10 cellular contexts compared by ENCODE assay signal in the genomic region with DNA sequence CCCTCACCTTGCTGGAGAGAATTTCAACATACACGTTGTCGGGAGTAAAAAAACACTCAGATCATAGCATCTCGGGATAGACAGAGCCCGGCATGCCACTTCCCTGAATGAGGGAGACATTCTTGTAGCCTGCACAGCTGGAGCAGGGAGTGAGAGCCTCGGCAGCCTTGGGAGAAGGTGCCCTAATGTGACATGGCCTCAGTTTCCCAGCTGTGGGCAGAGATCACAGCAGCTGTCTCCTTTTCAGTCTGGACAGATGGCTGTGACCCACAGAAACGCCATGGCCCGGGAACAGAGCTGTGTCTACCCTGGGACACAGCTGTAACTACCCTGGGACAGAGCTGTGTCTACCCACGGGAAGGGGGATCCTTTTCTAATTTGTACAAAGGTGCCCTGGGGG. TPM values are rescaled to one million over a fixed set of nuclear protein-coding genes. Genes with fewer than 3 reads are reported as not detected.
A peak's percentile ranks its signal among the peaks of the same experiment; 100 is the strongest.
DNase-seq lines count a peak whose midpoint lies in the region; ATAC-seq lines count a peak whose summit lies in the region.
"Had no signal": no experiment of that assay in that cellular context is flagged by ENCODE, and none has a peak within 500 bp of the region (broad histone marks: within the 10 kb centered on the region; RNA-seq: fewer than 3 reads in every experiment).

No MANE protein-coding gene starts in this region.

- no peak for DNase-seq in naive B cell
- no peak for DNase-seq in NCI-H2227 treated with DMSO at 0.1 percent for 48 hours (lab: John Stamatoyannopoulos, UW)
- DNase-seq in T-helper 2 cell treated with Interferon-gamma antibody and Interleukin-4, amounts not matched to agents 5 μg/mL and 100 μg/mL, for 36 hours (ENCODE audit: low spot score): no peak
- DNase-seq in KBM-7: no peak
- DNase-seq: AML-193 had no signal

- peak overlapping the region; percentile 93 for H3K27ac Mint-ChIP-seq in activated T-helper 17 cell treated with anti-CD3 and anti-CD28 coated beads, Interleukin-2, amount 50 U/mL, for 72 hours
- peak overlapping the region in 4 of 6 donors; percentile 49 to 98 (median 78) for H3K27ac Mint-ChIP-seq in naive B cell
- H3K27ac Mint-ChIP-seq in T-helper 2 cell treated with Interferon-gamma antibody and Interleukin-4, amounts not matched to agents 5 μg/mL and 100 μg/mL, for 36 hours: no peak overlapping the region

- ATAC-seq in GM21723 (IDR thresholded peaks at IDR 0.05; ENCODE audit: unreplicated experiment) (peak; percentile 9), naive B cell (ENCODE audit: low read depth in 2 of 2) (no peak), esophagus mucosa (no peak)
- no peak for ATAC-seq in activated T-helper 17 cell treated with anti-CD3 and anti-CD28 coated beads, Interleukin-2, amount 50 U/mL, for 72 hours (replicated peaks)

- H3K79me2 ChIP-seq in ACC112 (ENCODE audit: control insufficient read depth, insufficient read depth, low read length, unreplicated experiment): no peaks in the 10 kb centered on the region

- H3K27me3 Mint-ChIP-seq in activated T-helper 17 cell treated with anti-CD3 and anti-CD28 coated beads, Interleukin-2, amount 50 U/mL, for 72 hours: no peaks in the 10 kb centered on the region
- peaks cover 5 to 37% (median 26%) of the 10 kb centered on the region in 3 donors for H3K27me3 Mint-ChIP-seq in naive B cell
- H3K27me3 Mint-ChIP-seq in T-helper 2 cell treated with Interferon-gamma antibody and Interleukin-4, amounts not matched to agents 5 μg/mL and 100 μg/mL, for 36 hours (ENCODE audit: low read depth): no peaks in the 10 kb centered on the region

- peaks cover 69% of the 10 kb centered on the region for H3K4me1 ChIP-seq in ACC112 (ENCODE audit: control insufficient read depth, insufficient read depth, low read length, unreplicated experiment)

- peak overlapping the region; percentile 65 for H3K4me3 Mint-ChIP-seq in activated T-helper 17 cell treated with anti-CD3 and anti-CD28 coated beads, Interleukin-2, amount 50 U/mL, for 72 hours
- H3K4me3 Mint-ChIP-seq in naive B cell: peak overlapping the region in 7 of 8 donors; percentile 75 to 89 (median 82)
- H3K4me3 Mint-ChIP-seq in T-helper 2 cell treated with Interferon-gamma antibody and Interleukin-4, amounts not matched to agents 5 μg/mL and 100 μg/mL, for 36 hours: no peak overlapping the region

- no peak overlapping the region for H2AFZ ChIP-seq in ACC112 (ENCODE audit: low read length, unreplicated experiment)

- no peaks in the 10 kb centered on the region for H3K27me3 ChIP-seq in ACC112 (ENCODE audit: insufficient read depth, low read length)
- H3K27me3 ChIP-seq: cardiac muscle cell had no signal

- H3K4me3 ChIP-seq in ACC112 (ENCODE audit: low read depth, low read length): no peak overlapping the region
- H3K4me3 ChIP-seq: cardiac muscle cell had no signal

- no peaks in the 10 kb centered on the region for H3K36me3 Mint-ChIP-seq in activated T-helper 17 cell treated with anti-CD3 and anti-CD28 coated beads, Interleukin-2, amount 50 U/mL, for 72 hours (ENCODE audit: low read depth)
- peaks cover 0 to 15% of the 10 kb centered on the region in 2 donors for H3K36me3 Mint-ChIP-seq in naive B cell
- H3K36me3 Mint-ChIP-seq in T-helper 2 cell treated with Interferon-gamma antibody and Interleukin-4, amounts not matched to agents 5 μg/mL and 100 μg/mL, for 36 hours (ENCODE audit: low read depth): no peaks in the 10 kb centered on the region

- H3K27ac ChIP-seq in ACC112 (ENCODE audit: low read depth, low read length): peak overlapping the region; percentile 93
- H3K27ac ChIP-seq: cardiac muscle cell had no signal

- peaks cover 18% of the 10 kb centered on the region for H3K4me1 Mint-ChIP-seq in activated T-helper 17 cell treated with anti-CD3 and anti-CD28 coated beads, Interleukin-2, amount 50 U/mL, for 72 hours
- H3K4me1 Mint-ChIP-seq in naive B cell: peaks cover 43 to 59% (median 56%) of the 10 kb centered on the region in 3 donors
- peaks cover 6% of the 10 kb centered on the region for H3K4me1 Mint-ChIP-seq in T-helper 2 cell treated with Interferon-gamma antibody and Interleukin-4, amounts not matched to agents 5 μg/mL and 100 μg/mL, for 36 hours (ENCODE audit: low read depth)

- no peaks in the 10 kb centered on the region for H3K36me3 ChIP-seq in ACC112 (ENCODE audit: insufficient read depth, low read length)
- H3K36me3 ChIP-seq: cardiac muscle cell had no signal

- in situ Hi-C loops in KBM-7 (cut with MboI; ENCODE audit: low pct_unique_long_range_greater_than_20kb, low sequenced_read_pairs): no loop called here

- H3K9me3 Mint-ChIP-seq in activated T-helper 17 cell treated with anti-CD3 and anti-CD28 coated beads, Interleukin-2, amount 50 U/mL, for 72 hours: no peaks in the 10 kb centered on the region
- H3K9me3 Mint-ChIP-seq in naive B cell: no peaks in the 10 kb centered on the region
- H3K9me3 Mint-ChIP-seq in T-helper 2 cell treated with Interferon-gamma antibody and Interleukin-4, amounts not matched to agents 5 μg/mL and 100 μg/mL, for 36 hours: no peaks in the 10 kb centered on the region

RNA-seq across cellular contexts. Expression of a gene that starts 55.9 kb away (rescaled TPM):
- 10 to 100 TPM in 1 of 2 donors, 1 to 10 TPM in 1; 8.9 to 10.7 TPM for total RNA-seq in activated T-helper 17 cell treated with anti-CD3 and anti-CD28 coated beads, Interleukin-2, amount 50 U/mL, for 72 hours
- 10 to 100 TPM; 10.8 to 23.3 (median 16.0) TPM for polyA plus RNA-seq in naive B cell (ENCODE audit: low read depth in 6 of 6)
- total RNA-seq in esophagus mucosa: 12.4 TPM
